15 cellular contexts compared by ENCODE assay signal in the genomic region with DNA sequence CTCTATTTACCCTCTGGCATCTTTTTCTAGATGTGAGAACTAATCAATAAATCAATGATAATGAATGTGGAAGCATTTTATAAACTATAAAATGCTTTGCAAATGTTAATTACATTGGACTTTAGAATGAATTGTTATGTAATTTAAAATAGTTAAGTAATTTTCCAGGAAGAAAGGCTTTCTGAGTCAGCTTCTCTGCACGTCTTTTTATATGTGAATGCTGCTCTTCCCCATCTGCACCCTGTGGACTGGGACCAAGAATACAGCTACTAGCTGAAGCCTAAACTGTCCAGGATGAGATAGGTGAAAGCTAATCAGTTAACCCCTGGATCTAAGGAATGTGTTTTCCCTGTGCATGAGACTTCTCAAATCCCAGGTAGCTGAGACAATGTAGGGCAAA.
DNase-seq lines count a peak whose midpoint lies in the region; ATAC-seq and TF ChIP-seq lines count a peak whose summit lies in the region.
"Had no signal": no experiment of that assay in that cellular context is flagged by ENCODE, and none has a peak within 500 bp of the region (broad histone marks: within the 10 kb centered on the region; RNA-seq: fewer than 3 reads in every experiment).

No MANE protein-coding gene starts in this region.

- H2BK15ac ChIP-seq in IMR-90 (ENCODE audit: low read depth, low read length): no peak overlapping the region

- no peak overlapping the region for H3K4me3 ChIP-seq in IMR-90 (ENCODE audit: insufficient read depth, low read depth, low read length)
- H3K4me3 ChIP-seq in dorsolateral prefrontal cortex: no peak overlapping the region
- H3K4me3 ChIP-seq in neutrophil (ENCODE audit: low read depth in 1 of 2, low read length in 1 of 2): no peak overlapping the region
- no peak overlapping the region for H3K4me3 ChIP-seq in PC-9

- H3K27ac Mint-ChIP-seq in Calu3 (ENCODE audit: unreplicated experiment): no peak overlapping the region
- H3K27ac Mint-ChIP-seq: T-helper 17 cell had no signal

- H3K27ac ChIP-seq in IMR-90 (ENCODE audit: insufficient read depth, low read length) (no peak overlapping the region), dorsolateral prefrontal cortex (peak overlapping the region in 56 of 59 donors; percentile 4 to 89 (median 66)), neutrophil (peak overlapping the region; percentile 50), PC-9 (no peak overlapping the region)

- H3K4me3 Mint-ChIP-seq in Calu3 (ENCODE audit: low read depth, unreplicated experiment): no peak overlapping the region
- H3K4me3 Mint-ChIP-seq: T-helper 17 cell had no signal

- no peak overlapping the region for H4K8ac ChIP-seq in IMR-90 (ENCODE audit: low read depth in 2 of 2, low read length in 2 of 2)

- TF ChIP-seq CTCF in IMR-90 (conservative IDR thresholded peaks at IDR 0.05; ENCODE audit: low read depth, low read length) (no peak), dorsolateral prefrontal cortex (IDR thresholded peaks at IDR 0.05 in 54 of 56, conservative IDR thresholded peaks at IDR 0.05 in 2 of 56; ENCODE audit: low read depth in 1 of 56, partially characterized antibody in 56 of 56) (no peak), neutrophil (IDR thresholded peaks at IDR 0.05) (no peak), Calu3 (IDR thresholded peaks at IDR 0.05; ENCODE audit: unreplicated experiment) (no peak), PC-9 (conservative IDR thresholded peaks at IDR 0.05) (no peak)

- no peak overlapping the region for H3K9ac ChIP-seq in IMR-90 (ENCODE audit: low read depth, low read length)

- no peak overlapping the region for H2AK9ac ChIP-seq in IMR-90 (replicated peaks; ENCODE audit: low read depth, low read length, poor library complexity)

- POLR2A ChIA-PET in IMR-90 (lab: Charles Lee; ENCODE audit: unreplicated experiment) (no interaction called here), PC-9 (lab: Charles Lee; ENCODE audit: unreplicated experiment) (no interaction called here)

- peaks cover 2% of the 10 kb centered on the region; the same call in 1 of the 2 replicates for H3K4me1 ChIP-seq in IMR-90 (ENCODE audit: control insufficient read depth, insufficient read depth, low read length)
- H3K4me1 ChIP-seq in neutrophil (ENCODE audit: control insufficient read depth in 1 of 2, insufficient read depth in 1 of 2, low read depth in 1 of 2, low read length in 1 of 2): peaks cover 12 to 16% of the 10 kb centered on the region in 2 experiments
- H3K4me1 ChIP-seq in PC-9 (replicated peaks; ENCODE audit: insufficient read depth): peaks cover 22% of the 10 kb centered on the region

- H3K4me2 ChIP-seq in IMR-90 (ENCODE audit: low read depth, low read length): no peak overlapping the region
- H3K4me2 ChIP-seq in PC-9: no peak overlapping the region

- H3K4me1 Mint-ChIP-seq in Calu3 (ENCODE audit: low read depth, unreplicated experiment): no peaks in the 10 kb centered on the region

- no peak for ATAC-seq in IMR-90 (ENCODE audit: low read depth)
- ATAC-seq: Right ventricle myocardium inferior; stimulated activated naive CD8-positive, alpha-beta T cell treated with anti-CD3 and anti-CD28 coated beads, Interleukin-15, Interleukin-2, amounts not matched to agents 100 U/mL and 50 U/mL, for 24 hours; T-helper 17 cell had no signal

- no peak overlapping the region for H3K4ac ChIP-seq in IMR-90 (ENCODE audit: low read depth, low read length)

- H3K9me3 ChIP-seq in IMR-90 (ENCODE audit: control insufficient read depth, insufficient read depth, low read length) (no peaks in the 10 kb centered on the region), neutrophil (no peaks in the 10 kb centered on the region), PC-9 (ENCODE audit: insufficient read depth, low read depth) (no peaks in the 10 kb centered on the region)
- H3K9me3 ChIP-seq: Caco-2 had no signal

- no TSS peak for BruUV-seq in IMR-90 (replicated peaks; lab: Mats Ljungman, UMichigan)
- no TSS peak for BruUV-seq in Calu3 (replicated peaks; lab: Mats Ljungman, UMichigan)
- no TSS peak for BruUV-seq in PC-9 (replicated peaks; lab: Mats Ljungman, UMichigan)

- dilution Hi-C loops in IMR-90 (cut with HindIII; ENCODE audit: low sequenced_read_pairs, unreplicated experiment): no loop called here

- H2AK5ac ChIP-seq in IMR-90 (ENCODE audit: low read depth, low read length): no peak overlapping the region

- H2AFZ ChIP-seq in IMR-90 (replicated peaks; ENCODE audit: low read length, poor library complexity) (no peak overlapping the region), PC-9 (no peak overlapping the region)

- TF ChIP-seq POLR2A in IMR-90 (IDR thresholded peaks at IDR 0.05; ENCODE audit: low read depth, low read length): no peak

- DNase-seq in EH (ENCODE audit: low read depth): peak; percentile 47
- DNase-seq in IMR-90: peak; percentile 18
- DNase-seq in dorsolateral prefrontal cortex: peak in 3 of 10 donors; percentile 31 to 61 (median 55)
- no peak for DNase-seq in Calu3
- no peak for DNase-seq in PC-9
- no peak for DNase-seq in HK-2 (ENCODE audit: unreplicated experiment)
- DNase-seq in NCI-H510A treated with DMSO at 0.1 percent for 48 hours (lab: John Stamatoyannopoulos, UW): no peak
- DNase-seq: activated CD8-positive, alpha-beta memory T cell treated with anti-CD3 and anti-CD28 coated beads, Interleukin-2, amount 50 U/mL, for 48 hours; Caco-2; NCI-H187 treated with DMSO at 0.1 percent for 48 hours; NCI-H446; stimulated activated naive CD8-positive, alpha-beta T cell treated with anti-CD3 and anti-CD28 coated beads, Interleukin-15, Interleukin-2, amounts not matched to agents 100 U/mL and 50 U/mL, for 24 hours; T-helper 17 cell had no signal

- H3K9me3 Mint-ChIP-seq in Calu3 (ENCODE audit: low read depth, unreplicated experiment): no peaks in the 10 kb centered on the region

- no peaks in the 10 kb centered on the region for H3K27me3 ChIP-seq in IMR-90 (ENCODE audit: control insufficient read depth, insufficient read depth, low read length)
- H3K27me3 ChIP-seq in dorsolateral prefrontal cortex: no peaks in the 10 kb centered on the region
- H3K27me3 ChIP-seq in neutrophil: no peaks in the 10 kb centered on the region
- no peaks in the 10 kb centered on the region for H3K27me3 ChIP-seq in PC-9 (ENCODE audit: insufficient read depth, low read depth)

- H4K91ac ChIP-seq in IMR-90 (ENCODE audit: insufficient read depth, low read depth, low read length): no peak overlapping the region

- H2BK5ac ChIP-seq in IMR-90 (ENCODE audit: low read depth, low read length, poor library complexity, severe bottlenecking): no peak overlapping the region

- no CpG with 5 or more reads among the region's 1 CpG for WGBS in IMR-90 (ENCODE audit: extremely low coverage in 2 of 2, insufficient read length in 1 of 2), 2 experiments

- no peak overlapping the region for H2BK120ac ChIP-seq in IMR-90 (ENCODE audit: low read depth, low read length)

- CTCF ChIA-PET in IMR-90 (lab: Yijun Ruan, JAX): interaction anchor here (1.8 kb wide), 1 partner anchor 16 kb away, joined by 7 read pairs; no protein-coding TSS in a partner anchor
- CTCF ChIA-PET in Calu3 (lab: Charles Lee): interaction anchor here (0.6 to 1.7 kb wide), 2 partner anchors 21 to 56 kb away, joined by 3 read pairs; no protein-coding TSS in a partner anchor
- CTCF ChIA-PET in PC-9 (lab: Charles Lee): no interaction called here

- no peak overlapping the region for H3K56ac ChIP-seq in IMR-90 (ENCODE audit: extremely low read depth, insufficient read depth, low read length)

- no peaks in the 10 kb centered on the region for H3K79me2 ChIP-seq in PC-9 (ENCODE audit: low read depth)

- no peak overlapping the region for H4K5ac ChIP-seq in IMR-90 (ENCODE audit: low read depth, low read length)

- H2BK20ac ChIP-seq in IMR-90 (ENCODE audit: low read depth, low read length): no peak overlapping the region; the same call in 1 of the 2 replicates

- TF ChIP-seq RAD21 in IMR-90 (IDR thresholded peaks at IDR 0.05; ENCODE audit: low read length): no peak

- no peaks in the 10 kb centered on the region for H3K27me3 Mint-ChIP-seq in Calu3 (ENCODE audit: unreplicated experiment)
- H3K27me3 Mint-ChIP-seq: T-helper 17 cell had no signal

- no peaks in the 10 kb centered on the region for H3K9me2 ChIP-seq in PC-9 (ENCODE audit: insufficient read depth)

- in situ Hi-C loops in IMR-90 (cut with MboI; ENCODE audit: low sequenced_read_pairs): no loop called here

- H3K36me3 ChIP-seq in IMR-90 (ENCODE audit: control insufficient read depth, insufficient read depth, low read length) (no peaks in the 10 kb centered on the region), neutrophil (peaks cover 9% of the 10 kb centered on the region), PC-9 (ENCODE audit: low read depth) (no peaks in the 10 kb centered on the region)

- peaks cover 5% of the 10 kb centered on the region; the same call in 1 of the 2 replicates for H3F3A ChIP-seq in PC-9 (ENCODE audit: insufficient read depth, low read depth)

- peaks cover 8% of the 10 kb centered on the region; the same call in 1 of the 2 replicates for H3K9me1 ChIP-seq in IMR-90 (ENCODE audit: insufficient read depth, low read length)

- no peaks in the 10 kb centered on the region for H4K20me1 ChIP-seq in IMR-90 (ENCODE audit: insufficient read depth, low read length)
- no peaks in the 10 kb centered on the region for H4K20me1 ChIP-seq in PC-9 (ENCODE audit: insufficient read depth)

- no peak overlapping the region for H3K18ac ChIP-seq in IMR-90 (ENCODE audit: low read depth, low read length)

- no peak overlapping the region for H3K14ac ChIP-seq in IMR-90 (replicated peaks; ENCODE audit: low read depth, low read length)

- H3K23ac ChIP-seq in IMR-90 (ENCODE audit: low read depth, low read length): no peak overlapping the region

- H3K79me1 ChIP-seq in IMR-90 (ENCODE audit: low read depth in 1 of 2, low read length in 2 of 2): no peaks in the 10 kb centered on the region

- H3K36me3 Mint-ChIP-seq in Calu3 (ENCODE audit: insufficient read depth, unreplicated experiment): no peaks in the 10 kb centered on the region

- intact Hi-C loops in IMR-90 (cut with micrococcal nuclease) (no loop called here), dorsolateral prefrontal cortex (cut with DNase I) (no loop called here), Calu3 (cut with micrococcal nuclease; ENCODE audit: unreplicated experiment) (no loop called here), PC-9 (cut with micrococcal nuclease; ENCODE audit: unreplicated experiment) (no loop called here)

TF ChIP-seq in IMR-90, 13 proteins besides CTCF, POLR2A, EP300 and RAD21 (continues in another document):
- TF ChIP-seq RFX5 (IDR thresholded peaks at IDR 0.05; ENCODE audit: low read depth, low read length): no peak
- TF ChIP-seq BHLHE40 (IDR thresholded peaks at IDR 0.05; ENCODE audit: low read depth, low read length): no peak
- TF ChIP-seq, protein P1, sequence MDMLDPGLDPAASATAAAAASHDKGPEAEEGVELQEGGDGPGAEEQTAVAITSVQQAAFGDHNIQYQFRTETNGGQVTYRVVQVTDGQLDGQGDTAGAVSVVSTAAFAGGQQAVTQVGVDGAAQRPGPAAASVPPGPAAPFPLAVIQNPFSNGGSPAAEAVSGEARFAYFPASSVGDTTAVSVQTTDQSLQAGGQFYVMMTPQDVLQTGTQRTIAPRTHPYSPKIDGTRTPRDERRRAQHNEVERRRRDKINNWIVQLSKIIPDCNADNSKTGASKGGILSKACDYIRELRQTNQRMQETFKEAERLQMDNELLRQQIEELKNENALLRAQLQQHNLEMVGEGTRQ (IDR thresholded peaks at IDR 0.05; ENCODE audit: low read depth, low read length): no peak
- no peak for TF ChIP-seq RCOR1 (IDR thresholded peaks at IDR 0.05; ENCODE audit: insufficient replicate concordance, low read length)

Comparison
In these comparisons a context has a peak if more than half of its experiments do, and no peak if none do; other contexts are left out.
1. DNase-seq: peak in EH (single experiment) and IMR-90 (single experiment); none in Calu3 (single experiment), PC-9 (0 of 2), HK-2 (single experiment) and NCI-H510A treated with DMSO at 0.1 percent for 48 hours (single experiment).
2. H3K27ac ChIP-seq: peak in dorsolateral prefrontal cortex (56 of 59) and neutrophil (single experiment); none in IMR-90 (single experiment) and PC-9 (single experiment).